ENCODE assay signal across 28 cellular contexts in genomic region chr11:99884750-99885149, GRCh38.
"Had no signal": no experiment of that assay in that cellular context is flagged by ENCODE, and none has a peak within 500 bp of the region (broad histone marks: within the 10 kb centered on the region; RNA-seq: fewer than 3 reads in every experiment).

No MANE protein-coding gene starts in this region.

- H3K9ac ChIP-seq: neural progenitor cell had no signal

- ATAC-seq: left colon; left lung; lower lobe of right lung; natural killer cell; right lobe of liver; stimulated activated naive B cell treated with anti-CD40 and anti-IgM and Interleukin-4, amounts not matched to agents 10 μg/mL and 1 μg/mL and 100 μg/mL, for 72 hours; stimulated activated naive CD8-positive, alpha-beta T cell treated with anti-CD3 and anti-CD28 coated beads, Interleukin-15, Interleukin-2, amounts not matched to agents 100 U/mL and 50 U/mL, for 24 hours had no signal

- H3K27ac Mint-ChIP-seq: immature natural killer cell; mesothelial cell of epicardium; naive B cell; natural killer cell; nephron progenitor cell; neural progenitor cell; progenitor cell of endocrine pancreas; stimulated activated naive B cell treated with anti-CD40 and anti-IgM and Interleukin-4, amounts not matched to agents 10 μg/mL and 1 μg/mL and 100 μg/mL, for 72 hours had no signal

- H3K27ac ChIP-seq: hepatocyte, left lung, lower lobe of right lung, neural progenitor cell, ovary, right atrium auricular region, right lobe of liver, stomach, testis, thyroid gland, transverse colon, upper lobe of left lung, vagina had no signal

- H3K36me3 ChIP-seq: left lung, lower lobe of right lung, neural progenitor cell, ovary, right atrium auricular region, right lobe of liver, stomach, thyroid gland, transverse colon, upper lobe of left lung, vagina had no signal

- H3K9me3 ChIP-seq: left lung, lower lobe of right lung, ovary, right atrium auricular region, right lobe of liver, stomach, testis, thyroid gland, transverse colon, upper lobe of left lung, vagina had no signal

- H3K4me2 ChIP-seq: hepatocyte, neural progenitor cell, smooth muscle cell had no signal

- H3K79me2 ChIP-seq: hepatocyte had no signal

- H3K9me3 Mint-ChIP-seq: mesothelial cell of epicardium; nephron progenitor cell; neural progenitor cell; stimulated activated naive B cell treated with anti-CD40 and anti-IgM and Interleukin-4, amounts not matched to agents 10 μg/mL and 1 μg/mL and 100 μg/mL, for 72 hours had no signal

- H3K4me3 ChIP-seq: hepatocyte, left lung, lower lobe of right lung, neural progenitor cell, ovary, right atrium auricular region, right lobe of liver, smooth muscle cell, stomach, testis, thyroid gland, transverse colon, upper lobe of left lung, vagina had no signal

- H3K27me3 ChIP-seq: hepatocyte, left lung, neural progenitor cell, ovary, right atrium auricular region, right lobe of liver, stomach, testis, thyroid gland, transverse colon, upper lobe of left lung, vagina had no signal

- H3K36me3 Mint-ChIP-seq: mesothelial cell of epicardium; naive B cell; natural killer cell; neural progenitor cell; stimulated activated naive B cell treated with anti-CD40 and anti-IgM and Interleukin-4, amounts not matched to agents 10 μg/mL and 1 μg/mL and 100 μg/mL, for 72 hours had no signal

- H3K4me1 Mint-ChIP-seq: immature natural killer cell; naive B cell; natural killer cell; nephron progenitor cell; neural progenitor cell; stimulated activated naive B cell treated with anti-CD40 and anti-IgM and Interleukin-4, amounts not matched to agents 10 μg/mL and 1 μg/mL and 100 μg/mL, for 72 hours had no signal

- H3K4me1 ChIP-seq: left lung, lower lobe of right lung, neural progenitor cell, right atrium auricular region, right lobe of liver, stomach, testis, thyroid gland, transverse colon, upper lobe of left lung, vagina had no signal

- H2AFZ ChIP-seq: hepatocyte, neural progenitor cell had no signal

- H3K4me3 Mint-ChIP-seq: immature natural killer cell; mesothelial cell of epicardium; naive B cell; natural killer cell; nephron progenitor cell; neural progenitor cell; stimulated activated naive B cell treated with anti-CD40 and anti-IgM and Interleukin-4, amounts not matched to agents 10 μg/mL and 1 μg/mL and 100 μg/mL, for 72 hours had no signal

- H3K27me3 Mint-ChIP-seq: naive B cell; progenitor cell of endocrine pancreas; stimulated activated naive B cell treated with anti-CD40 and anti-IgM and Interleukin-4, amounts not matched to agents 10 μg/mL and 1 μg/mL and 100 μg/mL, for 72 hours had no signal

- DNase-seq: immature natural killer cell; kidney; left colon; left lung; lower lobe of right lung; mammary epithelial cell; mesenchymal stem cell; naive B cell; natural killer cell; nephron progenitor cell; ovary; right lobe of liver; stimulated activated CD4-positive, alpha-beta T cell treated with anti-CD3 and anti-CD28 coated beads, Interleukin-2, amount 100 ng/mL, for 24 hours; stimulated activated CD4-positive, alpha-beta T cell treated with anti-CD3 and anti-CD28 coated beads, Interleukin-4, amount 100 ng/mL, for 1 hour; stimulated activated naive B cell treated with anti-CD40 and anti-IgM and Interleukin-4, amounts not matched to agents 10 μg/mL and 1 μg/mL and 100 μg/mL, for 72 hours; stimulated activated naive CD8-positive, alpha-beta T cell treated with anti-CD3 and anti-CD28 coated beads, Interleukin-15, Interleukin-2, amounts not matched to agents 100 U/mL and 50 U/mL, for 24 hours; stomach; testis; thyroid gland; transverse colon; upper lobe of left lung had no signal
